ENCODE assay signal across 13 cellular contexts in the genomic region with DNA sequence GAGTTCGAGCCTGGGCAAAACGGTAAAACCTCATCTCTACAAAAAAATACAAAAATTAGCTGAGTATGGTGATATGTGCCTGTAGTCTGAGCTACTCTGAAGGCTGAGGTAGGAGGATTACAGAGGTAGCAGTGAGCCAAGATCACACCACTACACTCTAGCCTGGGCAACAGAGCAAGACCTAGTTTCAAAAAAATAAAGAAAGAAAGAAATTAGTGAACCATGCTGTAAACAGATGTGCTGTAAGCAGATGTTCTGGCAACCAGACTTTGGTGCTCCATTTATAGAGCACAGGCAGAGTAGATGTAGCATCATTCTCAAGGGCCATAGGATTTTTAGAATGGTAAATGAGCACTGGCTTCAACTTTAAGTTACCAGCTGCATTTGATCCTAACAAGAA.
A peak's percentile ranks its signal among the peaks of the same experiment; 100 is the strongest.
DNase-seq lines count a peak whose midpoint lies in the region; ATAC-seq and TF ChIP-seq lines count a peak whose summit lies in the region.
"Had no signal": no experiment of that assay in that cellular context is flagged by ENCODE, and none has a peak within 500 bp of the region (broad histone marks: within the 10 kb centered on the region; RNA-seq: fewer than 3 reads in every experiment).

No MANE protein-coding gene starts in this region.

- ATAC-seq in GM19397 (IDR thresholded peaks at IDR 0.05; ENCODE audit: unreplicated experiment) (peak; percentile 55), HG02798 (IDR thresholded peaks at IDR 0.05; ENCODE audit: poor library complexity, unreplicated experiment) (peak; percentile 77), HG03442 (IDR thresholded peaks at IDR 0.05; ENCODE audit: unreplicated experiment) (peak; percentile 66)
- ATAC-seq: activated CD4-positive, CD25-positive, alpha-beta regulatory T cell treated with anti-CD3 and anti-CD28 coated beads, Interleukin-2, amount 50 U/mL, for 24 hours had no signal

- DNase-seq in GM12865 (ENCODE audit: low read depth) (peak; percentile 42), cerebellum (ENCODE audit: low spot score) (no peak), NCI-H2029 (lab: John Stamatoyannopoulos, UW) (no peak), COLO668 (lab: John Stamatoyannopoulos, UW; ENCODE audit: unreplicated experiment) (no peak), NCI-H2227 (lab: John Stamatoyannopoulos, UW; ENCODE audit: unreplicated experiment) (no peak)
- DNase-seq: activated naive CD4-positive, alpha-beta T cell; H7; islet precursor cell; naive B cell had no signal

- no peak for TF ChIP-seq CTCF in GM12865 (IDR thresholded peaks at IDR 0.05; ENCODE audit: insufficient read depth, low read depth, low read length, missing control alignments)

- no peak overlapping the region for H3K4me3 ChIP-seq in GM12865 (ENCODE audit: low read depth, low read length)
